Comparison of ENCODE assay signal across 1 cellular context in genomic region chr3:197482001-197482400, GRCh38.
A peak's percentile ranks its signal among the peaks of the same experiment; 100 is the strongest.
TF ChIP-seq lines count a peak whose summit lies in the region.

No MANE protein-coding gene starts in this region.

TF ChIP-seq in H1, 55 proteins besides CTCF, POLR2A, EP300 and RAD21:
- no peak for TF ChIP-seq YY1 (IDR thresholded peaks at IDR 0.05; ENCODE audit: low read depth, low read length)
- peak; percentile 85 for TF ChIP-seq JUND (IDR thresholded peaks at IDR 0.05; ENCODE audit: low read length)
- no peak for TF ChIP-seq CHD7 (IDR thresholded peaks at IDR 0.05; ENCODE audit: insufficient replicate concordance, low read length)
- no peak for TF ChIP-seq BACH1 (IDR thresholded peaks at IDR 0.05; ENCODE audit: low read length)
- TF ChIP-seq RBBP5 (IDR thresholded peaks at IDR 0.05; ENCODE audit: borderline replicate concordance, low read depth, low read length), result no peak
- no peak for TF ChIP-seq RFX5 (IDR thresholded peaks at IDR 0.05; ENCODE audit: borderline replicate concordance, low read depth, low read length)
- TF ChIP-seq CHD1 (IDR thresholded peaks at IDR 0.05; ENCODE audit: low read depth, low read length), result no peak
